ENCODE assay signal across 8 cellular contexts in genomic region chr1:207752456-207753132, GRCh38. TPM values are rescaled to one million over a fixed set of nuclear protein-coding genes. Genes with fewer than 3 reads are reported as not detected.
DNase-seq lines count a peak whose midpoint lies in the region; ATAC-seq and TF ChIP-seq lines count a peak whose summit lies in the region.

No MANE protein-coding gene starts in this region.

- no peak for TF ChIP-seq POLR2A in uterus (IDR thresholded peaks at IDR 0.05)

- peak overlapping the region; percentile 65 for H3K27ac ChIP-seq in Karpas-422 (ENCODE audit: low read length)
- H3K27ac ChIP-seq in neuronal stem cell (replicated peaks; ENCODE audit: low read length), result peak overlapping the region; percentile 83
- peak overlapping the region; percentile 88 to 90 for H3K27ac ChIP-seq in uterus

- peak overlapping the region; percentile 96 for H3K18ac ChIP-seq in neuronal stem cell (ENCODE audit: low read length)

- H3K9ac ChIP-seq in Karpas-422 (ENCODE audit: low read length), result peak overlapping the region; percentile 89
- peak overlapping the region; percentile 97 for H3K9ac ChIP-seq in neuronal stem cell (ENCODE audit: low read depth, low read length, poor library complexity)

- H3K4me1 Mint-ChIP-seq in activated CD8-positive, alpha-beta T cell treated with anti-CD3 and anti-CD28 coated beads, Interleukin-2, amount 10 ng/mL, durations not matched to agents 7 days and 5 days (ENCODE audit: low read depth), result peaks cover 70% of the 10 kb centered on the region

- peak overlapping the region; percentile 89 for H3K23ac ChIP-seq in neuronal stem cell (ENCODE audit: low read depth, low read length, poor library complexity)

- POLR2A ChIA-PET in activated CD8-positive, alpha-beta T cell treated with anti-CD3 and anti-CD28 coated beads, Interleukin-2, amount 10 ng/mL, durations not matched to agents 7 days and 5 days (lab: Charles Lee), result interaction anchor here (1.2 kb wide), 1 partner anchor 25 kb away, joined by 3 read pairs; no protein-coding TSS in a partner anchor

- H3K9me2 ChIP-seq in Karpas-422 (replicated peaks; ENCODE audit: insufficient read depth, low read length), result no peaks in the 10 kb centered on the region

- no peak for TF ChIP-seq CTCF in uterus (IDR thresholded peaks at IDR 0.05)

- peak overlapping the region; percentile 67 for H2AFZ ChIP-seq in Karpas-422 (ENCODE audit: low read length)
- peak overlapping the region; percentile 94 for H2AFZ ChIP-seq in neuronal stem cell (ENCODE audit: low read length)

- H3K4me2 ChIP-seq in Karpas-422 (ENCODE audit: low read depth, low read length, poor library complexity, severe bottlenecking), result peak overlapping the region; percentile 83
- H3K4me2 ChIP-seq in neuronal stem cell (ENCODE audit: insufficient read depth, low read length, poor library complexity, severe bottlenecking), result peak overlapping the region; percentile 89

- H3K4me3 ChIP-seq in Karpas-422 (ENCODE audit: low read length) (peak overlapping the region; percentile 92), neuronal stem cell (ENCODE audit: low read length in 2 of 2) (peak overlapping the region; percentile 86 to 98), uterus (peak overlapping the region; percentile 77 to 98)

- peaks cover 19% of the 10 kb centered on the region for H3K36me3 Mint-ChIP-seq in activated CD8-positive, alpha-beta T cell treated with anti-CD3 and anti-CD28 coated beads, Interleukin-2, amount 10 ng/mL, durations not matched to agents 7 days and 5 days (ENCODE audit: low read depth)

- no peak overlapping the region for H4K8ac ChIP-seq in neuronal stem cell (ENCODE audit: low read depth, low read length)

- DNase-seq in ELR (ENCODE audit: low read depth) (peak; percentile 36), Karpas-422 (peak; percentile 58), fibroblast of peridontal ligament (ENCODE audit: extremely low read depth) (peak; percentile 8), neuronal stem cell (ENCODE audit: low spot score) (no peak), uterus (peak in 1 of 2 donors; percentile 20), SKM-1 (lab: John Stamatoyannopoulos, UW; ENCODE audit: unreplicated experiment) (no peak)
- DNase-seq in activated CD8-positive, alpha-beta T cell treated with anti-CD3 and anti-CD28 coated beads, Interleukin-2, amount 10 ng/mL, durations not matched to agents 7 days and 5 days, result peak; percentile 33

- H2BK5ac ChIP-seq in neuronal stem cell (ENCODE audit: low read length), result peak overlapping the region; percentile 95

- no peak overlapping the region for H2BK120ac ChIP-seq in neuronal stem cell (ENCODE audit: low read depth, low read length)

- no peaks in the 10 kb centered on the region for H3K9me3 Mint-ChIP-seq in activated CD8-positive, alpha-beta T cell treated with anti-CD3 and anti-CD28 coated beads, Interleukin-2, amount 10 ng/mL, durations not matched to agents 7 days and 5 days (ENCODE audit: insufficient read depth)

- peak overlapping the region; percentile 80 for H2BK15ac ChIP-seq in neuronal stem cell (ENCODE audit: low read length)

- H3K79me1 ChIP-seq in neuronal stem cell (ENCODE audit: low read depth, low read length), result peaks cover 6% of the 10 kb centered on the region

- peaks cover 9% of the 10 kb centered on the region; the same call in 1 of the 2 replicates for H4K20me1 ChIP-seq in Karpas-422 (ENCODE audit: insufficient read depth, low read depth, low read length)

- H4K91ac ChIP-seq in neuronal stem cell (ENCODE audit: low read depth, low read length, poor library complexity), result no peak overlapping the region

- peaks cover 58% of the 10 kb centered on the region for H3K79me2 ChIP-seq in Karpas-422 (ENCODE audit: low read length)

- H3K9me3 ChIP-seq in Karpas-422 (ENCODE audit: low read length) (no peaks in the 10 kb centered on the region), neuronal stem cell (replicated peaks in 1 of 2; ENCODE audit: control insufficient read depth in 2 of 2, insufficient read depth in 1 of 2, low read depth in 1 of 2, low read length in 2 of 2) (no peaks in the 10 kb centered on the region), uterus (no peaks in the 10 kb centered on the region)

- peak overlapping the region; percentile 54 for H2AK5ac ChIP-seq in neuronal stem cell (ENCODE audit: low read depth, low read length)

- intact Hi-C loops in uterus (cut with DNase I; ENCODE audit: low total_unique reads), result no loop called here

- H3K4ac ChIP-seq in neuronal stem cell (ENCODE audit: low read length), result no peak overlapping the region

- peak overlapping the region; percentile 84 for H3K14ac ChIP-seq in neuronal stem cell (ENCODE audit: low read length)

- H3K4me3 Mint-ChIP-seq in activated CD8-positive, alpha-beta T cell treated with anti-CD3 and anti-CD28 coated beads, Interleukin-2, amount 10 ng/mL, durations not matched to agents 7 days and 5 days, result peak overlapping the region; percentile 100

- H3K27me3 Mint-ChIP-seq in activated CD8-positive, alpha-beta T cell treated with anti-CD3 and anti-CD28 coated beads, Interleukin-2, amount 10 ng/mL, durations not matched to agents 7 days and 5 days (ENCODE audit: low read depth), result no peaks in the 10 kb centered on the region

- H3K27ac Mint-ChIP-seq in activated CD8-positive, alpha-beta T cell treated with anti-CD3 and anti-CD28 coated beads, Interleukin-2, amount 10 ng/mL, durations not matched to agents 7 days and 5 days, result peak overlapping the region; percentile 96

- no peak overlapping the region for H2BK12ac ChIP-seq in neuronal stem cell (ENCODE audit: low read length)

- H3K36me3 ChIP-seq in Karpas-422 (ENCODE audit: insufficient read depth, low read length), result peaks cover 7% of the 10 kb centered on the region; the same call in 1 of the 2 replicates
- peaks cover 0 to 22% of the 10 kb centered on the region in 2 donors for H3K36me3 ChIP-seq in neuronal stem cell (replicated peaks in 1 of 2; ENCODE audit: control insufficient read depth in 2 of 2, insufficient read depth in 2 of 2, low read length in 2 of 2)
- no peaks in the 10 kb centered on the region for H3K36me3 ChIP-seq in uterus

- H3K27me3 ChIP-seq in Karpas-422 (ENCODE audit: low read length) (no peaks in the 10 kb centered on the region), neuronal stem cell (ENCODE audit: control insufficient read depth in 3 of 3, insufficient read depth in 3 of 3, low read depth in 1 of 3, low read length in 3 of 3) (no peaks in the 10 kb centered on the region), uterus (no peaks in the 10 kb centered on the region)

- WGBS in neuronal stem cell (ENCODE audit: extremely low coverage in 2 of 2, insufficient read length in 2 of 2, insufficient replicate concordance in 1 of 2), 2 donors, result no CpG with 5 or more reads among the region's 33 CpGs

- peak; percentile 39 for ATAC-seq in GM21723 (IDR thresholded peaks at IDR 0.05; ENCODE audit: unreplicated experiment)
- ATAC-seq in activated CD8-positive, alpha-beta T cell treated with anti-CD3 and anti-CD28 coated beads, Interleukin-2, amount 10 ng/mL, durations not matched to agents 7 days and 5 days, result peak; percentile 14

- CTCF ChIA-PET in activated CD8-positive, alpha-beta T cell treated with anti-CD3 and anti-CD28 coated beads, Interleukin-2, amount 10 ng/mL, durations not matched to agents 7 days and 5 days (lab: Charles Lee), result interaction anchor here (0.9 to 3.0 kb wide), 3 partner anchors 15 to 211 kb away, joined by 3 to 21 read pairs (median 3); no protein-coding TSS in a partner anchor

- H3K4me1 ChIP-seq in Karpas-422 (ENCODE audit: low read length) (peaks cover 72% of the 10 kb centered on the region), neuronal stem cell (ENCODE audit: control insufficient read depth in 2 of 2, insufficient read depth in 1 of 2, low read depth in 1 of 2, low read length in 2 of 2) (peaks cover 1 to 6% of the 10 kb centered on the region in 2 donors), uterus (peaks cover 0 to 11% of the 10 kb centered on the region in 2 donors)

RNA-seq across cellular contexts. Expression of gene CD46, which starts 0.7 kb away (rescaled TPM):
- total RNA-seq in Karpas-422 (2014; rRNA removed; shearing (Covaris generic); ENCODE audit: low replicate concordance), result 64.2 and 152 TPM in 2 replicates
- total RNA-seq in activated CD8-positive, alpha-beta T cell treated with anti-CD3 and anti-CD28 coated beads, Interleukin-2, amount 10 ng/mL, durations not matched to agents 7 days and 5 days, result 10 to 100 TPM; 94.1 to 98.3 TPM
- 65.9 TPM for polyA plus RNA-seq in neuronal stem cell (2013, experiment 1 of 2)
- polyA plus RNA-seq in neuronal stem cell (2013, experiment 2 of 2), result 64.5 TPM
- 100 to 1,000 TPM; 118 to 195 (median 174) TPM for total RNA-seq in uterus

Comparison
In these comparisons a context has a peak if more than half of its experiments do, and no peak if none do; other contexts are left out.
1. DNase-seq: peak in ELR (single experiment), Karpas-422 (single experiment), activated CD8-positive, alpha-beta T cell treated with anti-CD3 and anti-CD28 coated beads, Interleukin-2, amount 10 ng/mL, durations not matched to agents 7 days and 5 days (single experiment) and fibroblast of peridontal ligament (single experiment); none in neuronal stem cell (single experiment) and SKM-1 (single experiment).
2. Peak in every context shown above with its lines, with median percentiles within 50 percentile points of each other: H3K27ac ChIP-seq and H3K4me3 ChIP-seq.